ENCODE assay signal across 1 cellular context in genomic region chr1:1434131-1434811, GRCh38.
TF ChIP-seq lines count a peak whose summit lies in the region.

No MANE protein-coding gene starts in this region.

TF ChIP-seq in GM12878, 131 proteins besides CTCF, POLR2A, EP300 and RAD21:
- TF ChIP-seq BACH1 (IDR thresholded peaks at IDR 0.05; ENCODE audit: borderline replicate concordance): no peak
- no peak for TF ChIP-seq MEF2A (IDR thresholded peaks at IDR 0.05; ENCODE audit: insufficient read depth, low read depth, low read length)
- TF ChIP-seq HDGF (IDR thresholded peaks at IDR 0.05): no peak
